In genomic region chr12:27787559-27787958, GRCh38 we compare ENCODE assay signal across 37 cellular contexts. TPM values are rescaled to one million over a fixed set of nuclear protein-coding genes. Genes with fewer than 3 reads are reported as not detected.
DNase-seq lines count a peak whose midpoint lies in the region; ATAC-seq and TF ChIP-seq lines count a peak whose summit lies in the region.
"Had no signal": no experiment of that assay in that cellular context is flagged by ENCODE, and none has a peak within 500 bp of the region (broad histone marks: within the 10 kb centered on the region; RNA-seq: fewer than 3 reads in every experiment).

No MANE protein-coding gene starts in this region.

- H2AFZ ChIP-seq in Loucy (ENCODE audit: low read length) (no peak overlapping the region), fibroblast of lung (ENCODE audit: low read length) (no peak overlapping the region)

- peak overlapping the region; percentile 100 for H3K4me2 ChIP-seq in Loucy (ENCODE audit: low read depth, low read length, poor library complexity, severe bottlenecking)
- H3K4me2 ChIP-seq in fibroblast of lung (ENCODE audit: extremely low read depth, insufficient read depth, low read length), result peak overlapping the region; percentile 11
- H3K4me2 ChIP-seq: BLaER1, smooth muscle cell had no signal

- no peaks in the 10 kb centered on the region for H3F3A ChIP-seq in Loucy (ENCODE audit: low read depth)

- DNase-seq in AG20443 (ENCODE audit: low spot score) (peak; percentile 15), fibroblast of lung (ENCODE audit: low read depth in 2 of 2) (peak; percentile 39 to 78), ascending aorta (ENCODE audit: low spot score in 2 of 2) (no peak), ACHN (no peak)
- DNase-seq: activated CD4-positive, alpha-beta T cell treated with anti-CD3 and anti-CD28 coated beads for 48 hours; activated effector memory CD4-positive, alpha-beta T cell treated with Interleukin-2 at 50 U/mL for 16 hours; activated naive CD8-positive, alpha-beta T cell treated with anti-CD3 and anti-CD28 coated beads, Interleukin-2, amount 10 ng/mL, durations not matched to agents 7 days and 5 days; activated T-cell treated with anti-CD3 and anti-CD28 coated beads for 4 hours; cortex of kidney; DMS153; effector memory CD4-positive, alpha-beta T cell; gastrocnemius medialis; HCEC 1CT; hypothalamus; left colon; NCI-H1092; NCI-H1694; NCI-H82; SJCRH30; stimulated activated naive CD4-positive, alpha-beta T cell; WERI-Rb-1 had no signal

- intact Hi-C loops in ascending aorta (cut with DNase I), result no loop called here

- ATAC-seq in HG02973 (IDR thresholded peaks at IDR 0.05; ENCODE audit: unreplicated experiment), result no peak
- ATAC-seq: gastrocnemius medialis, left colon had no signal

- H3K27ac ChIP-seq in fibroblast of lung (ENCODE audit: insufficient read depth, low read length), result no peak overlapping the region
- peak overlapping the region; percentile 11 for H3K27ac ChIP-seq in rectal smooth muscle tissue (ENCODE audit: low read depth, low read length)
- no peak overlapping the region for H3K27ac ChIP-seq in ascending aorta
- H3K27ac ChIP-seq: BLaER1, gastrocnemius medialis, SJCRH30, suprapubic skin, WERI-Rb-1 had no signal

- TF ChIP-seq CTCF in Loucy (conservative IDR thresholded peaks at IDR 0.05; ENCODE audit: low read length), result no peak
- TF ChIP-seq CTCF in fibroblast of lung (conservative IDR thresholded peaks at IDR 0.05 in 1 of 2, IDR thresholded peaks at IDR 0.05 in 1 of 2; ENCODE audit: low read depth in 1 of 2, low read length in 2 of 2), result no peak
- no peak for TF ChIP-seq CTCF in ascending aorta (IDR thresholded peaks at IDR 0.05)

- peaks cover 70% of the 10 kb centered on the region for H3K79me2 ChIP-seq in Loucy (ENCODE audit: insufficient read depth, low read length)
- peaks cover 46% of the 10 kb centered on the region for H3K79me2 ChIP-seq in fibroblast of lung (ENCODE audit: control insufficient read depth, insufficient read depth, low read length)

- H3K27me3 ChIP-seq in Loucy (ENCODE audit: insufficient read depth, low read length, poor library complexity, severe bottlenecking), result no peaks in the 10 kb centered on the region
- H3K27me3 ChIP-seq in fibroblast of lung (ENCODE audit: control insufficient read depth, insufficient read depth, low read length), result no peaks in the 10 kb centered on the region
- H3K27me3 ChIP-seq in rectal smooth muscle tissue (ENCODE audit: control insufficient read depth, insufficient read depth, low read length), result no peaks in the 10 kb centered on the region
- no peaks in the 10 kb centered on the region for H3K27me3 ChIP-seq in ascending aorta
- H3K27me3 ChIP-seq: BLaER1, gastrocnemius medialis, SJCRH30, suprapubic skin had no signal

- in situ Hi-C loops in ACHN (cut with HindIII; ENCODE audit: low pct_ligation_motif_present, low pct_unique_long_range_greater_than_20kb, low sequenced_read_pairs), result no loop called here

- H3K9me2 ChIP-seq in Loucy (replicated peaks; ENCODE audit: low read depth, low read length), result no peaks in the 10 kb centered on the region

- no peak overlapping the region for H3K9ac ChIP-seq in Loucy (ENCODE audit: low read depth, low read length, poor library complexity, severe bottlenecking)
- no peak overlapping the region for H3K9ac ChIP-seq in fibroblast of lung (ENCODE audit: insufficient read depth, low read length)
- no peak overlapping the region for H3K9ac ChIP-seq in rectal smooth muscle tissue (ENCODE audit: low read length)
- H3K9ac ChIP-seq: BLaER1 had no signal

- peaks cover 44% of the 10 kb centered on the region for H3K4me1 ChIP-seq in Loucy (ENCODE audit: insufficient read depth, low read length, poor library complexity, severe bottlenecking)
- H3K4me1 ChIP-seq in fibroblast of lung (ENCODE audit: control insufficient read depth, extremely low read depth, insufficient read depth, low read length), result peaks cover 4% of the 10 kb centered on the region
- peaks cover 8% of the 10 kb centered on the region for H3K4me1 ChIP-seq in rectal smooth muscle tissue (ENCODE audit: control insufficient read depth, insufficient read depth, low read length)
- peaks cover 5 to 11% of the 10 kb centered on the region in 2 donors for H3K4me1 ChIP-seq in ascending aorta
- H3K4me1 ChIP-seq: gastrocnemius medialis, SJCRH30 had no signal

- H3K36me3 ChIP-seq in Loucy (ENCODE audit: insufficient read depth, low read length) (peaks cover 10% of the 10 kb centered on the region; the same call in 1 of the 2 replicates), fibroblast of lung (ENCODE audit: control insufficient read depth, insufficient read depth, low read length) (peaks cover 7% of the 10 kb centered on the region), rectal smooth muscle tissue (ENCODE audit: control insufficient read depth, insufficient read depth, low read length) (peaks cover 2% of the 10 kb centered on the region), ascending aorta (peaks cover 12% of the 10 kb centered on the region in 2 donors)

- H3K9me3 ChIP-seq in Loucy (ENCODE audit: insufficient read depth, low read depth, low read length) (no peaks in the 10 kb centered on the region), fibroblast of lung (ENCODE audit: control insufficient read depth, insufficient read depth, low read depth, low read length) (no peaks in the 10 kb centered on the region), ascending aorta (no peaks in the 10 kb centered on the region)
- H3K9me3 ChIP-seq: gastrocnemius medialis, SJCRH30, suprapubic skin had no signal

- peaks cover 32% of the 10 kb centered on the region for H4K20me1 ChIP-seq in Loucy (ENCODE audit: insufficient read depth, low read length, poor library complexity, severe bottlenecking)
- peaks cover 2% of the 10 kb centered on the region for H4K20me1 ChIP-seq in fibroblast of lung (ENCODE audit: control insufficient read depth, extremely low read depth, insufficient read depth, low read length)

- H3K4me3 ChIP-seq in Loucy (ENCODE audit: low read length, poor library complexity, severe bottlenecking), result peak overlapping the region; percentile 32
- H3K4me3 ChIP-seq in fibroblast of lung (replicated peaks in 1 of 4; ENCODE audit: control extremely low read depth in 1 of 4, insufficient read depth in 1 of 4, low read depth in 3 of 4, low read length in 4 of 4), result no peak overlapping the region
- no peak overlapping the region for H3K4me3 ChIP-seq in rectal smooth muscle tissue (ENCODE audit: low read length)
- peak overlapping the region in 1 of 2 donors; percentile 34 for H3K4me3 ChIP-seq in ascending aorta
- H3K4me3 ChIP-seq: BLaER1, gastrocnemius medialis, SJCRH30, smooth muscle cell, suprapubic skin had no signal

RNA-seq across cellular contexts. Expression of gene MANSC4, which starts 7.5 kb away (rescaled TPM):
- total RNA-seq in fibroblast of lung (0.17 TPM in 1 of 2 replicates, not detected in the other), ascending aorta (not detected)
- polyA plus RNA-seq in fibroblast of lung, result not detected in 2 replicates
- not detected in 2 replicates for polyA plus RNA-seq in fibroblast of lung (2012)
- not detected in 2 replicates for polyA minus RNA-seq in fibroblast of lung (ENCODE audit: low replicate concordance)
- total RNA-seq: A673; activated naive CD8-positive, alpha-beta T cell treated with anti-CD3 and anti-CD28 coated beads, Interleukin-2, amount 10 ng/mL, durations not matched to agents 7 days and 5 days; astrocyte; cardiac septum; gastrocnemius medialis; left colon; lung microvascular endothelial cell; NCI-H460; osteocyte; renal cortical epithelial cell; RPMI7951; SJCRH30; suprapubic skin; ureter had no signal
- polyA plus RNA-seq: esophagus had no signal

RNA-seq across cellular contexts. Expression of gene KLHL42, which starts 7.5 kb away (rescaled TPM):
- total RNA-seq in fibroblast of lung (24.1 and 25.3 TPM in 2 replicates), ascending aorta (36.7 TPM)
- 12.3 and 16.6 TPM in 2 replicates for polyA plus RNA-seq in fibroblast of lung
- polyA plus RNA-seq in fibroblast of lung (2012), result 9.1 and 11.5 TPM in 2 replicates
- polyA minus RNA-seq in fibroblast of lung (ENCODE audit: low replicate concordance), result 16.8 and 18.5 TPM in 2 replicates

Comparison
In these comparisons a context has a peak if more than half of its experiments do, and no peak if none do; other contexts are left out.
1. DNase-seq: peak in AG20443 (single experiment) and fibroblast of lung (2 of 2); none in ascending aorta (0 of 2) and ACHN (single experiment).